17 cellular contexts compared by ENCODE assay signal in genomic region chr3:113268306-113268705, GRCh38. TPM values are rescaled to one million over a fixed set of nuclear protein-coding genes. Genes with fewer than 3 reads are reported as not detected.
DNase-seq lines count a peak whose midpoint lies in the region; ATAC-seq and TF ChIP-seq lines count a peak whose summit lies in the region.
"Had no signal": no experiment of that assay in that cellular context is flagged by ENCODE, and none has a peak within 500 bp of the region (broad histone marks: within the 10 kb centered on the region; RNA-seq: fewer than 3 reads in every experiment).

No MANE protein-coding gene starts in this region.

- no peak overlapping the region for H3K4me3 Mint-ChIP-seq in activated T-cell treated with anti-CD3 and anti-CD28 coated beads, Interleukin-2, amount 50 U/mL, for 24 hours
- H3K4me3 Mint-ChIP-seq in activated T-cell treated with anti-CD3 and anti-CD28 coated beads, Interleukin-2, amount 50 U/mL, for 72 hours: no peak overlapping the region
- H3K4me3 Mint-ChIP-seq in activated T-helper 17 cell treated with anti-CD3 and anti-CD28 coated beads, Interleukin-2, amount 50 U/mL, for 72 hours: no peak overlapping the region
- H3K4me3 Mint-ChIP-seq in nephron progenitor cell: no peak overlapping the region
- H3K4me3 Mint-ChIP-seq: B cell had no signal

- TF ChIP-seq POLR2A in uterus (IDR thresholded peaks at IDR 0.05) (no peak), transverse colon (IDR thresholded peaks at IDR 0.05) (no peak)

- H3K27ac Mint-ChIP-seq in activated T-cell treated with anti-CD3 and anti-CD28 coated beads, Interleukin-2, amount 50 U/mL, for 24 hours: peak overlapping the region; percentile 10
- H3K27ac Mint-ChIP-seq in activated T-cell treated with anti-CD3 and anti-CD28 coated beads, Interleukin-2, amount 50 U/mL, for 72 hours: no peak overlapping the region
- H3K27ac Mint-ChIP-seq in activated T-helper 17 cell treated with anti-CD3 and anti-CD28 coated beads, Interleukin-2, amount 50 U/mL, for 72 hours: peak overlapping the region; percentile 10
- H3K27ac Mint-ChIP-seq in nephron progenitor cell: peak overlapping the region; percentile 98
- H3K27ac Mint-ChIP-seq: B cell had no signal

- H3K4me1 ChIP-seq in uterus: peaks cover 0 to 5% of the 10 kb centered on the region in 2 donors
- H3K4me1 ChIP-seq in upper lobe of right lung: no peaks in the 10 kb centered on the region
- no peaks in the 10 kb centered on the region for H3K4me1 ChIP-seq in transverse colon

- H3K36me3 ChIP-seq in uterus: no peaks in the 10 kb centered on the region
- H3K36me3 ChIP-seq in upper lobe of right lung: no peaks in the 10 kb centered on the region
- no peaks in the 10 kb centered on the region for H3K36me3 ChIP-seq in transverse colon

- TF ChIP-seq CTCF in nephron progenitor cell (IDR thresholded peaks at IDR 0.05) (no peak), uterus (IDR thresholded peaks at IDR 0.05) (no peak), upper lobe of right lung (IDR thresholded peaks at IDR 0.05) (no peak), transverse colon (IDR thresholded peaks at IDR 0.05) (no peak)

- WGBS in transverse colon (ENCODE audit: low coverage in 1 of 2), 2 donors: 94% methylated on average over 5 of the region's 5 CpGs; no CpG with 5 or more reads in 1 of the 2 donors

- TF ChIP-seq EP300 in transverse colon (IDR thresholded peaks at IDR 0.05; ENCODE audit: low read depth): no peak

- in situ Hi-C loops in transverse colon (cut with MboI; ENCODE audit: low pct_ligation_motif_present in 1 of 4, low pct_unique_long_range_greater_than_20kb in 1 of 4, low sequenced_read_pairs in 3 of 4): no loop called here

- H3K36me3 Mint-ChIP-seq in activated T-cell treated with anti-CD3 and anti-CD28 coated beads, Interleukin-2, amount 50 U/mL, for 24 hours (ENCODE audit: low read depth): no peaks in the 10 kb centered on the region
- no peaks in the 10 kb centered on the region for H3K36me3 Mint-ChIP-seq in activated T-cell treated with anti-CD3 and anti-CD28 coated beads, Interleukin-2, amount 50 U/mL, for 72 hours (ENCODE audit: insufficient read depth in 2 of 2)
- H3K36me3 Mint-ChIP-seq in activated T-helper 17 cell treated with anti-CD3 and anti-CD28 coated beads, Interleukin-2, amount 50 U/mL, for 72 hours (ENCODE audit: low read depth): no peaks in the 10 kb centered on the region
- H3K36me3 Mint-ChIP-seq in nephron progenitor cell (ENCODE audit: low read depth): peaks cover 80% of the 10 kb centered on the region

- no peaks in the 10 kb centered on the region for H3K4me1 Mint-ChIP-seq in activated T-cell treated with anti-CD3 and anti-CD28 coated beads, Interleukin-2, amount 50 U/mL, for 24 hours (ENCODE audit: low read depth)
- no peaks in the 10 kb centered on the region for H3K4me1 Mint-ChIP-seq in activated T-cell treated with anti-CD3 and anti-CD28 coated beads, Interleukin-2, amount 50 U/mL, for 72 hours (ENCODE audit: low read depth)
- H3K4me1 Mint-ChIP-seq in activated T-helper 17 cell treated with anti-CD3 and anti-CD28 coated beads, Interleukin-2, amount 50 U/mL, for 72 hours: no peaks in the 10 kb centered on the region
- H3K4me1 Mint-ChIP-seq in nephron progenitor cell: peaks cover 85% of the 10 kb centered on the region
- H3K4me1 Mint-ChIP-seq: B cell had no signal

- H3K9me3 Mint-ChIP-seq in activated T-cell treated with anti-CD3 and anti-CD28 coated beads, Interleukin-2, amount 50 U/mL, for 24 hours: no peaks in the 10 kb centered on the region
- no peaks in the 10 kb centered on the region for H3K9me3 Mint-ChIP-seq in activated T-cell treated with anti-CD3 and anti-CD28 coated beads, Interleukin-2, amount 50 U/mL, for 72 hours
- H3K9me3 Mint-ChIP-seq in activated T-helper 17 cell treated with anti-CD3 and anti-CD28 coated beads, Interleukin-2, amount 50 U/mL, for 72 hours: no peaks in the 10 kb centered on the region
- H3K9me3 Mint-ChIP-seq in nephron progenitor cell: no peaks in the 10 kb centered on the region

- H3K27ac ChIP-seq in uterus: peak overlapping the region; percentile 19 to 55
- H3K27ac ChIP-seq in upper lobe of right lung: no peak overlapping the region
- H3K27ac ChIP-seq in transverse colon: peak overlapping the region in 1 of 4 donors; percentile 59

- H3K9me3 ChIP-seq in uterus (no peaks in the 10 kb centered on the region), upper lobe of right lung (no peaks in the 10 kb centered on the region), transverse colon (no peaks in the 10 kb centered on the region)

- intact Hi-C loops in uterus (cut with DNase I; ENCODE audit: low total_unique reads): no loop called here
- intact Hi-C loops in upper lobe of right lung (cut with DNase I): no loop called here
- intact Hi-C loops in transverse colon (cut with DNase I; ENCODE audit: low total_unique reads): loop anchor here (10.0 kb wide), 1 partner anchor 54 kb away; the partner anchor contains the start of gene BOC

- ATAC-seq in activated T-cell treated with anti-CD3 and anti-CD28 coated beads, Interleukin-2, amount 50 U/mL, for 72 hours (replicated peaks in 1 of 2): no peak
- no peak for ATAC-seq in activated T-helper 17 cell treated with anti-CD3 and anti-CD28 coated beads, Interleukin-2, amount 50 U/mL, for 72 hours (replicated peaks)
- no peak for ATAC-seq in upper lobe of right lung
- ATAC-seq: K562, SK-N-SH treated with all-trans-retinoic acid at 6 μM for 48 hours had no signal

- no peak for DNase-seq in activated T-cell treated with anti-CD3 and anti-CD28 coated beads, Interleukin-2, amount 50 U/mL, for 24 hours
- no peak for DNase-seq in activated T-cell treated with anti-CD3 and anti-CD28 coated beads, Interleukin-2, amount 50 U/mL, for 72 hours
- no peak for DNase-seq in nephron progenitor cell
- DNase-seq in uterus: no peak
- no peak for DNase-seq in islet precursor cell
- no peak for DNase-seq in upper lobe of right lung
- no peak for DNase-seq in transverse colon
- DNase-seq: EL, GOT3, NCI-H1105 treated with DMSO at 0.1 percent for 48 hours, NCI-H1930, NCI-H2171, SHP77 had no signal

- peaks cover 5% of the 10 kb centered on the region for H3K27me3 Mint-ChIP-seq in activated T-cell treated with anti-CD3 and anti-CD28 coated beads, Interleukin-2, amount 50 U/mL, for 24 hours
- H3K27me3 Mint-ChIP-seq in activated T-cell treated with anti-CD3 and anti-CD28 coated beads, Interleukin-2, amount 50 U/mL, for 72 hours (ENCODE audit: low read depth): peaks cover 13% of the 10 kb centered on the region
- H3K27me3 Mint-ChIP-seq in activated T-helper 17 cell treated with anti-CD3 and anti-CD28 coated beads, Interleukin-2, amount 50 U/mL, for 72 hours: peaks cover 10% of the 10 kb centered on the region
- peaks cover 7% of the 10 kb centered on the region for H3K27me3 Mint-ChIP-seq in nephron progenitor cell (ENCODE audit: low read depth, poor library complexity)

- no peak overlapping the region for H3K4me3 ChIP-seq in uterus
- no peak overlapping the region for H3K4me3 ChIP-seq in upper lobe of right lung
- H3K4me3 ChIP-seq in transverse colon: no peak overlapping the region
- H3K4me3 ChIP-seq: K562 had no signal

- H3K27me3 ChIP-seq in uterus (no peaks in the 10 kb centered on the region), upper lobe of right lung (no peaks in the 10 kb centered on the region), transverse colon (no peaks in the 10 kb centered on the region)

RNA-seq across cellular contexts. Expression of gene BOC, which starts 56.9 kb away (rescaled TPM):
- under 1 TPM; 0.19 to 0.31 TPM for total RNA-seq in activated T-cell treated with anti-CD3 and anti-CD28 coated beads, Interleukin-2, amount 50 U/mL, for 72 hours
- total RNA-seq in activated T-helper 17 cell treated with anti-CD3 and anti-CD28 coated beads, Interleukin-2, amount 50 U/mL, for 72 hours: under 1 TPM in 1 of 2 donors, not detected in 1; 0.66 TPM
- total RNA-seq in uterus (100 to 1,000 TPM; 103 to 169 (median 105) TPM), upper lobe of right lung (6.1 TPM), transverse colon (10 to 100 TPM; 15.2 to 77.4 (median 45.4) TPM)
- total RNA-seq: K562 had no signal
